Comparison of ENCODE assay signal across 23 cellular contexts in genomic region chr3:21073561-21073960, GRCh38.
"Had no signal": no experiment of that assay in that cellular context is flagged by ENCODE, and none has a peak within 500 bp of the region (broad histone marks: within the 10 kb centered on the region; RNA-seq: fewer than 3 reads in every experiment).

No MANE protein-coding gene starts in this region.

- H3K4me3 Mint-ChIP-seq: immature natural killer cell; naive B cell; natural killer cell; stimulated activated effector memory CD8-positive, alpha-beta T cell treated with anti-CD3 and anti-CD28 coated beads, Interleukin-12 subunit alpha, Interleukin-12 subunit beta, amount 100 ng/mL, for 72 hours; stimulated activated naive CD8-positive, alpha-beta T cell treated with anti-CD3 and anti-CD28 coated beads, Interleukin-15, Interleukin-2, amounts not matched to agents 100 ng/mL and 50 ng/mL, for 24 hours; type B pancreatic cell had no signal

- H3K27ac Mint-ChIP-seq: immature natural killer cell; naive B cell; natural killer cell; progenitor cell of endocrine pancreas; stimulated activated effector memory CD8-positive, alpha-beta T cell treated with anti-CD3 and anti-CD28 coated beads, Interleukin-12 subunit alpha, Interleukin-12 subunit beta, amount 100 ng/mL, for 72 hours; stimulated activated naive CD8-positive, alpha-beta T cell treated with anti-CD3 and anti-CD28 coated beads, Interleukin-15, Interleukin-2, amounts not matched to agents 100 ng/mL and 50 ng/mL, for 24 hours; type B pancreatic cell had no signal

- DNase-seq: hippocampal formation; immature natural killer cell; kidney; left colon; left lung; lower lobe of right lung; mammary epithelial cell; mesenchymal stem cell; naive B cell; natural killer cell; ovary; right lobe of liver; stimulated activated CD4-positive, alpha-beta T cell treated with anti-CD3 and anti-CD28 coated beads, Interleukin-4, amount 100 ng/mL, for 24 hours; stimulated activated naive CD4-positive, alpha-beta T cell; tibial artery; uterus had no signal

- H3K36me3 Mint-ChIP-seq: immature natural killer cell; naive B cell; stimulated activated effector memory CD8-positive, alpha-beta T cell treated with anti-CD3 and anti-CD28 coated beads, Interleukin-12 subunit alpha, Interleukin-12 subunit beta, amount 100 ng/mL, for 72 hours; type B pancreatic cell had no signal

- H3K9me3 ChIP-seq: lower lobe of right lung, ovary, right lobe of liver, thoracic aorta, tibial artery, uterus had no signal

- H3K4me1 Mint-ChIP-seq: immature natural killer cell; naive B cell; natural killer cell; stimulated activated effector memory CD8-positive, alpha-beta T cell treated with anti-CD3 and anti-CD28 coated beads, Interleukin-12 subunit alpha, Interleukin-12 subunit beta, amount 100 ng/mL, for 72 hours had no signal

- ATAC-seq: left colon; left lung; lower lobe of right lung; natural killer cell; right lobe of liver; stimulated activated effector memory CD8-positive, alpha-beta T cell treated with anti-CD3 and anti-CD28 coated beads, Interleukin-12 subunit alpha, Interleukin-12 subunit beta, amount 100 ng/mL, for 72 hours had no signal

- H3K27me3 ChIP-seq: left lung, right atrium auricular region, right lobe of liver, suprapubic skin, tibial artery, uterus had no signal

- H3K4me3 ChIP-seq: left lung, lower lobe of right lung, ovary, right atrium auricular region, right lobe of liver, suprapubic skin, thoracic aorta, tibial artery, uterus had no signal

- H3K27ac ChIP-seq: left lung, lower lobe of right lung, ovary, right atrium auricular region, right lobe of liver, suprapubic skin, thoracic aorta, tibial artery, uterus had no signal

- H3K27me3 Mint-ChIP-seq: naive B cell; progenitor cell of endocrine pancreas; stimulated activated naive CD8-positive, alpha-beta T cell treated with anti-CD3 and anti-CD28 coated beads, Interleukin-15, Interleukin-2, amounts not matched to agents 100 ng/mL and 50 ng/mL, for 24 hours; type B pancreatic cell had no signal
